In the genomic region with DNA sequence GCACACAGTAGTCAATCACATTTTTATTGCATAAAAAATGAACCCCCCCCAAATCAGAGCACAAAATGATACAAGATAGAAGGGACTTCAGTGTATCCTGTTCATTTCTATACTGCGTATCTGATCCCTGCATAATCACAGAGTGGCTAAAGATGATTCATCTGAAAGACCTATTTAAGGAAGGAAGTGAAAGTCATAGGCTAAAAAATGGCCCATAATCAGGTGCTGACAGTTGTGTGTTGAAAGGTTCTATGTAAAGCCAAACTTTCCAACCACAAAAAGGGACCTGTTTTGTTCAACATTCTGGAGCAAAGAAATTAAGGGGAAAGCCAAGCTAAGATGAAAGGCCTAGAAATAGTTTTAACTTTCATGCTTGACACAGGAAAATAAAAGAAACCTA, we compare ENCODE assay signal across 8 cellular contexts.
A peak's percentile ranks its signal among the peaks of the same experiment; 100 is the strongest.
DNase-seq lines count a peak whose midpoint lies in the region; ATAC-seq, FAIRE-seq and TF ChIP-seq lines count a peak whose summit lies in the region.

No MANE protein-coding gene starts in this region.

- no peaks in the 10 kb centered on the region for H3K36me3 ChIP-seq in GM12878 (ENCODE audit: control insufficient read depth in 2 of 2, insufficient read depth in 2 of 2, low read length in 1 of 2)

- TF ChIP-seq EP300 in GM12878 (IDR thresholded peaks at IDR 0.05; ENCODE audit: borderline replicate concordance in 1 of 2, control insufficient read depth in 1 of 2, low read depth in 2 of 2, low read length in 2 of 2), result peak; percentile 97

- 0% methylated on average over 1 of the region's 1 CpG for WGBS in GM12878 (ENCODE audit: insufficient coverage, insufficient replicate concordance, low lambda C conversion rate, missing lambda C conversion rate)

- in situ Hi-C loops in GM12878 (cut with MboI), result loop anchor here (5.0 kb wide), 1 partner anchor 94 kb away; no protein-coding TSS in a partner anchor

- ATAC-seq in GM21576 (IDR thresholded peaks at IDR 0.05; ENCODE audit: unreplicated experiment) (peak; percentile 89), GM12878 (peak; percentile 90)

- peak; percentile 27; the same call in 1 of the 2 replicates for TF ChIP-seq RAD21 in GM12878 (IDR thresholded peaks at IDR 0.05; ENCODE audit: insufficient read depth, low read depth, low read length)

- DNase-seq in GM12892 (ENCODE audit: insufficient read length) (no peak), HT1080 (ENCODE audit: low read depth) (peak; percentile 63), GM12878 (ENCODE audit: low read depth, low spot score) (peak; percentile 85), RCC 7860 (ENCODE audit: low spot score) (no peak), D341Med (ENCODE audit: low spot score) (no peak), HUDEP-2 (lab: John Stamatoyannopoulos, UW; ENCODE audit: unreplicated experiment in 76 of 76) (no peak), KG1 (lab: John Stamatoyannopoulos, UW) (no peak)

- peak; percentile 80 for FAIRE-seq in GM12892 (lab: Jason Lieb, UNC)
- peak; percentile 81 for FAIRE-seq in GM12878 (lab: Jason Lieb, UNC)
- no peak for FAIRE-seq in RCC 7860 (lab: Jason Lieb, UNC)

- no peak overlapping the region for H3K4me3 ChIP-seq in GM12878

- BruUV-seq in GM12878 (replicated peaks; lab: Mats Ljungman, UMichigan), result no TSS peak

- peak overlapping the region; percentile 49; the same call in 1 of the 2 replicates for H3K4me2 ChIP-seq in GM12878 (ENCODE audit: control insufficient read depth, insufficient read depth)

- no peaks in the 10 kb centered on the region for H4K20me1 ChIP-seq in GM12878 (ENCODE audit: control insufficient read depth, insufficient read depth)

- RAD21 ChIA-PET in GM12878 (lab: Charles Lee; ENCODE audit: unreplicated experiment), result interaction anchor here (0.8 to 3.8 kb wide), 15 partner anchors 14 to 312 kb away, joined by 3 to 21 read pairs (median 5); a partner anchor contains a TSS

- POLR2A ChIA-PET in GM12878 (lab: Charles Lee), result interaction anchor here (1.0 to 2.7 kb wide), 3 partner anchors 8 to 104 kb away, joined by 5 to 12 read pairs (median 6); no protein-coding TSS in a partner anchor

- no peak overlapping the region for H3K9ac ChIP-seq in GM12878 (ENCODE audit: control insufficient read depth, insufficient read depth, low read length)

- CTCF ChIA-PET in GM12878 (lab: Yijun Ruan, JAX), result interaction anchor here (0.9 to 3.5 kb wide), 8 partner anchors 10 to 313 kb away, joined by 3 to 9 read pairs (median 5); a partner anchor contains a TSS

- H3K27ac ChIP-seq in GM12878 (ENCODE audit: control insufficient read depth, insufficient read depth), result peak overlapping the region; percentile 42

- peak overlapping the region; percentile 50; the same call in 1 of the 2 replicates for H2AFZ ChIP-seq in GM12878 (ENCODE audit: control insufficient read depth, low read depth, low read length)

- H3K4me1 ChIP-seq in GM12878 (ENCODE audit: control insufficient read depth, insufficient read depth, low read length), result peaks cover 43% of the 10 kb centered on the region

- no peak for TF ChIP-seq CTCF in GM12878 (IDR thresholded peaks at IDR 0.05 in 2 of 3, conservative IDR thresholded peaks at IDR 0.05 in 1 of 3; ENCODE audit: control insufficient read depth in 2 of 3, extremely low read depth in 1 of 3, insufficient read depth in 1 of 3, low read depth in 3 of 3, low read length in 3 of 3)

- H3K79me2 ChIP-seq in GM12878 (ENCODE audit: control insufficient read depth, insufficient read depth, low read length), result no peaks in the 10 kb centered on the region

- TF ChIP-seq POLR2A in GM12892 (IDR thresholded peaks at IDR 0.05; ENCODE audit: low read depth, low read length) (no peak), GM12878 (IDR thresholded peaks at IDR 0.05; ENCODE audit: low read depth, low read length) (no peak)

- intact Hi-C loops in GM12878 (cut with micrococcal nuclease; ENCODE audit: unreplicated experiment), result loop anchor here (1.0 to 5.0 kb wide), 3 partner anchors 100 to 314 kb away; no protein-coding TSS in a partner anchor

- SMC1A ChIA-PET in GM12878 (lab: Charles Lee; ENCODE audit: uncharacterized antibody, unreplicated experiment), result interaction anchor here (0.6 to 3.8 kb wide), 26 partner anchors 8 to 313 kb away, joined by 3 to 26 read pairs (median 4); a partner anchor contains a TSS

- H3K27me3 ChIP-seq in GM12878 (replicated peaks in 1 of 2; ENCODE audit: control insufficient read depth in 2 of 2, insufficient read depth in 2 of 2, low read length in 1 of 2), result no peaks in the 10 kb centered on the region

- H3K9me3 ChIP-seq in GM12878 (replicated peaks; ENCODE audit: control insufficient read depth, insufficient read depth, low read length), result no peaks in the 10 kb centered on the region; the same call in 2 of the 3 replicates

TF ChIP-seq in GM12878, 131 proteins besides CTCF, POLR2A, EP300 and RAD21 (continues in another document):
- 0 out of 2 replicates have a peak, but pooled peaks have one; percentile 39 for TF ChIP-seq MYB (IDR thresholded peaks at IDR 0.05; ENCODE audit: borderline replicate concordance, low read depth, low read length)
- peak; percentile 94 for TF ChIP-seq FOXM1 (IDR thresholded peaks at IDR 0.05; ENCODE audit: low read depth, low read length)
- TF ChIP-seq CBX3 (IDR thresholded peaks at IDR 0.05; ENCODE audit: borderline replicate concordance, low read depth), result no peak
- TF ChIP-seq, protein P1, sequence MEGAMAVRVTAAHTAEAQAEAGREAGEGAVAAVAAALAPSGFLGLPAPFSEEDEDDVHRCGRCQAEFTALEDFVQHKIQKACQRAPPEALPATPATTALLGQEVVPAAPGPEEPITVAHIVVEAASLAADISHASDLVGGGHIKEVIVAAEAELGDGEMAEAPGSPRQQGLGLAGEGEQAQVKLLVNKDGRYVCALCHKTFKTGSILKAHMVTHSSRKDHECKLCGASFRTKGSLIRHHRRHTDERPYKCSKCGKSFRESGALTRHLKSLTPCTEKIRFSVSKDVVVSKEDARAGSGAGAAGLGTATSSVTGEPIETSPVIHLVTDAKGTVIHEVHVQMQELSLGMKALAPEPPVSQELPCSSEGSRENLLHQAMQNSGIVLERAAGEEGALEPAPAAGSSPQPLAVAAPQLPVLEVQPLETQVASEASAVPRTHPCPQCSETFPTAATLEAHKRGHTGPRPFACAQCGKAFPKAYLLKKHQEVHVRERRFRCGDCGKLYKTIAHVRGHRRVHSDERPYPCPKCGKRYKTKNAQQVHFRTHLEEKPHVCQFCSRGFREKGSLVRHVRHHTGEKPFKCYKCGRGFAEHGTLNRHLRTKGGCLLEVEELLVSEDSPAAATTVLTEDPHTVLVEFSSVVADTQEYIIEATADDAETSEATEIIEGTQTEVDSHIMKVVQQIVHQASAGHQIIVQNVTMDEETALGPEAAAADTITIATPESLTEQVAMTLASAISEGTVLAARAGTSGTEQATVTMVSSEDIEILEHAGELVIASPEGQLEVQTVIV (IDR thresholded peaks at IDR 0.05; ENCODE audit: borderline replicate concordance, partially characterized antibody), result no peak
- TF ChIP-seq TCF3 (IDR thresholded peaks at IDR 0.05; ENCODE audit: borderline replicate concordance, insufficient read depth, low read depth, low read length), result 0 out of 2 replicates have a peak, but pooled peaks have one; percentile 38
- peak; percentile 96 for TF ChIP-seq DPF2 (IDR thresholded peaks at IDR 0.05)
- TF ChIP-seq ZSCAN29 (IDR thresholded peaks at IDR 0.05), result 0 out of 2 replicates have a peak, but pooled peaks have one; percentile 9
- peak; percentile 78 for TF ChIP-seq NR2F1 (conservative IDR thresholded peaks at IDR 0.05)
- TF ChIP-seq TAF1 (IDR thresholded peaks at IDR 0.05; ENCODE audit: borderline replicate concordance, low read depth, low read length), result no peak
- TF ChIP-seq PML (IDR thresholded peaks at IDR 0.05; ENCODE audit: low read length), result peak; percentile 85
- peak; percentile 95 for TF ChIP-seq MTA2 (IDR thresholded peaks at IDR 0.05; ENCODE audit: low read depth)
- TF ChIP-seq CHD2 (IDR thresholded peaks at IDR 0.05; ENCODE audit: borderline replicate concordance, low read depth, low read length), result no peak
- no peak for TF ChIP-seq HDAC6 (IDR thresholded peaks at IDR 0.05; ENCODE audit: unreplicated experiment)
- TF ChIP-seq YY1 (IDR thresholded peaks at IDR 0.05; ENCODE audit: low read depth, low read length), result no peak
- TF ChIP-seq SIN3A (IDR thresholded peaks at IDR 0.05; ENCODE audit: low read depth, low read length), result no peak
- TF ChIP-seq CHD4 (IDR thresholded peaks at IDR 0.05), result no peak
- TF ChIP-seq TCF12 (IDR thresholded peaks at IDR 0.05; ENCODE audit: low read depth, low read length), result peak; percentile 40; the same call in 1 of the 2 replicates
- TF ChIP-seq RAD51 (IDR thresholded peaks at IDR 0.05), result peak; percentile 57
- TF ChIP-seq IKZF1 (conservative IDR thresholded peaks at IDR 0.05), result peak; percentile 98
- TF ChIP-seq MXI1 (IDR thresholded peaks at IDR 0.05; ENCODE audit: low read depth, low read length), result 0 out of 2 replicates have a peak, but pooled peaks have one; percentile 51
- TF ChIP-seq TBL1XR1 (IDR thresholded peaks at IDR 0.05; ENCODE audit: low read depth, low read length), result peak; percentile 82; the same call in 1 of the 2 replicates
- TF ChIP-seq SP1 (IDR thresholded peaks at IDR 0.05; ENCODE audit: low read depth, low read length), result peak; percentile 31
- TF ChIP-seq BHLHE40 (IDR thresholded peaks at IDR 0.05; ENCODE audit: borderline replicate concordance in 1 of 2, low read depth in 2 of 2, low read length in 1 of 2), result peak; percentile 84 to 86
- 0 out of 2 replicates have a peak, but pooled peaks have one; percentile 51 for TF ChIP-seq GABPA (IDR thresholded peaks at IDR 0.05; ENCODE audit: low read depth)
- no peak for TF ChIP-seq RB1 (IDR thresholded peaks at IDR 0.05; ENCODE audit: borderline replicate concordance)
- TF ChIP-seq TCF7 (IDR thresholded peaks at IDR 0.05; ENCODE audit: borderline replicate concordance), result peak; percentile 30; the same call in 1 of the 2 replicates
- TF ChIP-seq STAT3 (IDR thresholded peaks at IDR 0.05; ENCODE audit: low read depth, low read length), result peak; percentile 81; the same call in 1 of the 2 replicates
- TF ChIP-seq ZBED1 (IDR thresholded peaks at IDR 0.05; ENCODE audit: borderline replicate concordance), result peak; percentile 77; the same call in 1 of the 2 replicates
- peak; percentile 94 for TF ChIP-seq MEF2A (IDR thresholded peaks at IDR 0.05; ENCODE audit: insufficient read depth, low read depth, low read length)
- TF ChIP-seq BMI1 (IDR thresholded peaks at IDR 0.05; ENCODE audit: borderline replicate concordance), result peak; percentile 83

Comparison
In these comparisons a context has a peak if more than half of its experiments do, and no peak if none do; other contexts are left out.
1. DNase-seq: peak in HT1080 (single experiment) and GM12878 (single experiment); none in GM12892 (single experiment), RCC 7860 (single experiment), D341Med (single experiment), HUDEP-2 (0 of 76) and KG1 (single experiment).